Comparison of ENCODE assay signal across 9 cellular contexts in the genomic region with DNA sequence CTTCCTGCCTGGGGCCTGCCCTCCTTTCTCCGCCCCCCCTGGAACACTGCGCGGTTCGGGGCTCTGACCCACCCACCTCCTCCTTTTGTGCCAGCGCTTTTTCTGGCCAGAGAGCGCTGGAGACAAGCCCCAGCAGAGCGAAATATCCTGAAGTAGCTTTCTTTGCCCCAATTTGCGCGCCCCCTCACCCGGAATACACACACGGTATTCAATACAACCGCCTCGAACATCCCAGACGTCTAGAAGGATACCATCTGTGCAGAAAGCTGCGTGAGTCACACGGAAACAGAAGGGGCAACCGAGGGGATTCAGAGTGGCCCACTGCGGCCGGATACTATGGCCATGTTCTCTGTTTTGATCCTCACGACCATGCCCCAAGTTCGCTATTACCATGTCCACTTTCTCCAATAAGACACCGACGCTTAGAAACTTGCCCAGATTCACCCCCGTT. TPM values are rescaled to one million over a fixed set of nuclear protein-coding genes. Genes with fewer than 3 reads are reported as not detected.
DNase-seq lines count a peak whose midpoint lies in the region; ATAC-seq and TF ChIP-seq lines count a peak whose summit lies in the region.
"Had no signal": no experiment of that assay in that cellular context is flagged by ENCODE, and none has a peak within 500 bp of the region (broad histone marks: within the 10 kb centered on the region; RNA-seq: fewer than 3 reads in every experiment).

No MANE protein-coding gene starts in this region.

- peaks cover 0 to 3% (median 0%) of the 10 kb centered on the region in 11 donors for H3K9me3 Mint-ChIP-seq in naive thymus-derived CD4-positive, alpha-beta T cell
- H3K9me3 Mint-ChIP-seq: effector memory CD8-positive, alpha-beta T cell had no signal

- TF ChIP-seq CTCF in AG04449 (IDR thresholded peaks at IDR 0.05; ENCODE audit: insufficient read depth, low read length, missing control alignments): no peak
- no peak for TF ChIP-seq CTCF in esophagus muscularis mucosa (IDR thresholded peaks at IDR 0.05)
- no peak for TF ChIP-seq CTCF in GM20000 (IDR thresholded peaks at IDR 0.05; ENCODE audit: extremely low read depth, missing control alignments)

- no peak overlapping the region for H3K27ac Mint-ChIP-seq in naive thymus-derived CD4-positive, alpha-beta T cell
- H3K27ac Mint-ChIP-seq: effector memory CD8-positive, alpha-beta T cell had no signal

- H3K27ac ChIP-seq in esophagus muscularis mucosa (replicated peaks in 1 of 4): peak overlapping the region; percentile 31 to 55 (median 42)
- no peak overlapping the region for H3K27ac ChIP-seq in naive thymus-derived CD4-positive, alpha-beta T cell (ENCODE audit: low read depth, low read length)

- no peaks in the 10 kb centered on the region for H3K36me3 Mint-ChIP-seq in naive thymus-derived CD4-positive, alpha-beta T cell

- 45% methylated on average over 24 of the region's 24 CpGs for WGBS in esophagus muscularis mucosa

- TF ChIP-seq POLR2A in esophagus muscularis mucosa (IDR thresholded peaks at IDR 0.05; ENCODE audit: low read depth): no peak

- H3K27me3 Mint-ChIP-seq in naive thymus-derived CD4-positive, alpha-beta T cell: peaks cover 26 to 52% (median 34%) of the 10 kb centered on the region in 5 donors

- intact Hi-C loops in esophagus muscularis mucosa (cut with DNase I): no loop called here
- intact Hi-C loops in naive thymus-derived CD4-positive, alpha-beta T cell (cut with micrococcal nuclease): no loop called here

- peaks cover 0 to 6% (median 0%) of the 10 kb centered on the region in 4 donors for H3K27me3 ChIP-seq in esophagus muscularis mucosa
- no peaks in the 10 kb centered on the region for H3K27me3 ChIP-seq in naive thymus-derived CD4-positive, alpha-beta T cell (ENCODE audit: control insufficient read depth in 2 of 2, insufficient read depth in 2 of 2, low read length in 2 of 2)

- CTCF ChIA-PET in AG04449 (lab: Yijun Ruan, JAX): interaction anchor here (1.0 to 4.0 kb wide), 8 partner anchors 8 to 107 kb away, joined by 5 to 19 read pairs (median 6); partner anchors contain the start of gene RPGR
- CTCF ChIA-PET in naive thymus-derived CD4-positive, alpha-beta T cell (lab: Charles Lee): no interaction called here

- H3K9me3 ChIP-seq in esophagus muscularis mucosa: no peaks in the 10 kb centered on the region
- H3K9me3 ChIP-seq in naive thymus-derived CD4-positive, alpha-beta T cell (ENCODE audit: control insufficient read depth in 2 of 3, low read length in 3 of 3): no peaks in the 10 kb centered on the region

- no peak for ATAC-seq in naive thymus-derived CD4-positive, alpha-beta T cell
- ATAC-seq: effector memory CD8-positive, alpha-beta T cell had no signal

- no peaks in the 10 kb centered on the region for H3K36me3 ChIP-seq in esophagus muscularis mucosa
- H3K36me3 ChIP-seq in naive thymus-derived CD4-positive, alpha-beta T cell (ENCODE audit: control insufficient read depth in 2 of 3, insufficient read depth in 3 of 3, low read length in 3 of 3): no peaks in the 10 kb centered on the region

- no peak for TF ChIP-seq EP300 in esophagus muscularis mucosa (IDR thresholded peaks at IDR 0.05)

- H3K4me3 Mint-ChIP-seq in naive thymus-derived CD4-positive, alpha-beta T cell: peak overlapping the region in 7 of 10 donors; percentile 28 to 70 (median 45)

- POLR2A ChIA-PET in AG04449 (lab: Yijun Ruan, JAX): no interaction called here
- POLR2A ChIA-PET in naive thymus-derived CD4-positive, alpha-beta T cell (lab: Charles Lee): no interaction called here

- H3K4me1 Mint-ChIP-seq in naive thymus-derived CD4-positive, alpha-beta T cell: peaks cover 0 to 9% (median 3%) of the 10 kb centered on the region in 7 donors

- DNase-seq in AG04449 (ENCODE audit: low read depth, low spot score): no peak
- peak; percentile 65 for DNase-seq in NCI-H69 (lab: John Stamatoyannopoulos, UW)
- no peak for DNase-seq in esophagus muscularis mucosa (ENCODE audit: extremely low spot score)
- no peak for DNase-seq in naive thymus-derived CD4-positive, alpha-beta T cell
- DNase-seq in SHP77 treated with DMSO at 0.1 percent for 48 hours (lab: John Stamatoyannopoulos, UW): no peak
- no peak for DNase-seq in NCI-H2227 treated with DMSO at 0.1 percent for 48 hours (lab: John Stamatoyannopoulos, UW)
- no peak for DNase-seq in mesenteric fat pad (ENCODE audit: low spot score)
- DNase-seq in GM20000 (ENCODE audit: low spot score): no peak
- DNase-seq: effector memory CD8-positive, alpha-beta T cell had no signal

- H3K4me3 ChIP-seq in AG04449 (ENCODE audit: low read depth, low read length) (peak overlapping the region; percentile 65), esophagus muscularis mucosa (peak overlapping the region; percentile 58 to 68 (median 58))
- no peak overlapping the region for H3K4me3 ChIP-seq in naive thymus-derived CD4-positive, alpha-beta T cell (ENCODE audit: low read length)

- peaks cover 0 to 14% (median 10%) of the 10 kb centered on the region in 4 donors for H3K4me1 ChIP-seq in esophagus muscularis mucosa
- H3K4me1 ChIP-seq in naive thymus-derived CD4-positive, alpha-beta T cell (ENCODE audit: control insufficient read depth in 2 of 2, insufficient read depth in 2 of 2, low read length in 2 of 2): no peaks in the 10 kb centered on the region

RNA-seq across cellular contexts. Expression of gene SRPX, which starts 0.3 kb away (rescaled TPM):
- 10 to 100 TPM; 40.7 to 95.3 (median 79.7) TPM for total RNA-seq in esophagus muscularis mucosa
- total RNA-seq in naive thymus-derived CD4-positive, alpha-beta T cell: not detected
- polyA plus RNA-seq in naive thymus-derived CD4-positive, alpha-beta T cell: not detected
- 410 TPM for total RNA-seq in mesenteric fat pad

Comparison
In these comparisons a context has a peak if more than half of its experiments do, and no peak if none do; other contexts are left out.
1. RNA of gene SRPX, which starts 0.3 kb away (total RNA-seq): 410 TPM in mesenteric fat pad (single experiment) and 40.7 to 95.3 TPM in esophagus muscularis mucosa; not detected in naive thymus-derived CD4-positive, alpha-beta T cell; every median in the first group is over 10 times any median in the second.